Comparison of ENCODE assay signal across 27 cellular contexts in genomic region chr4:171746418-171746817, GRCh38.
DNase-seq lines count a peak whose midpoint lies in the region; TF ChIP-seq lines count a peak whose summit lies in the region.
"Had no signal": no experiment of that assay in that cellular context is flagged by ENCODE, and none has a peak within 500 bp of the region (broad histone marks: within the 10 kb centered on the region; RNA-seq: fewer than 3 reads in every experiment).

No MANE protein-coding gene starts in this region.

- H3K9ac ChIP-seq in neural cell (ENCODE audit: low read length) = no peak overlapping the region
- H3K9ac ChIP-seq: BLaER1; BLaER1 treated with 17β-estradiol and CSF1 and Interleukin-3, amounts not matched to agents 10 nM and 100 nM had no signal

- no peaks in the 10 kb centered on the region for H3K36me3 ChIP-seq in neural cell (ENCODE audit: insufficient read depth, low read length)
- H3K36me3 ChIP-seq: BE2C; BLaER1; BLaER1 treated with 17β-estradiol and CSF1 and Interleukin-3, amounts not matched to agents 10 nM and 100 nM had no signal

- peak overlapping the region; percentile 29 for H3K4me2 ChIP-seq in neural cell (ENCODE audit: low read length)
- H3K4me2 ChIP-seq: A549; BLaER1; BLaER1 treated with 17β-estradiol and CSF1 and Interleukin-3, amounts not matched to agents 10 nM and 100 nM had no signal

- peak; percentile 94 for TF ChIP-seq EP300 in neural cell (conservative IDR thresholded peaks at IDR 0.05; ENCODE audit: poor library complexity, severe bottlenecking)

- peak overlapping the region; percentile 36 for H3K4me3 ChIP-seq in neural cell (ENCODE audit: low read length)
- H3K4me3 ChIP-seq: A549; BLaER1; BLaER1 treated with 17β-estradiol and CSF1 and Interleukin-3, amounts not matched to agents 10 nM and 100 nM had no signal

- H3F3A ChIP-seq in neural cell (ENCODE audit: insufficient read depth, low read length, poor library complexity, severe bottlenecking) = peaks cover 3% of the 10 kb centered on the region

- no peaks in the 10 kb centered on the region for H3K27me3 ChIP-seq in neural cell (ENCODE audit: insufficient read depth, low read depth, low read length)
- H3K27me3 ChIP-seq: BE2C; BLaER1; BLaER1 treated with 17β-estradiol and CSF1 and Interleukin-3, amounts not matched to agents 10 nM and 100 nM had no signal

- no peaks in the 10 kb centered on the region for H4K20me1 ChIP-seq in neural cell (ENCODE audit: insufficient read depth)
- H4K20me1 ChIP-seq: BLaER1; BLaER1 treated with 17β-estradiol and CSF1 and Interleukin-3, amounts not matched to agents 10 nM and 100 nM had no signal

- no peak overlapping the region for H2AFZ ChIP-seq in neural cell (ENCODE audit: low read depth, low read length)

- no peaks in the 10 kb centered on the region for H3K9me3 ChIP-seq in neural cell (ENCODE audit: low read length)
- H3K9me3 ChIP-seq: A549; BE2C; BLaER1; BLaER1 treated with 17β-estradiol and CSF1 and Interleukin-3, amounts not matched to agents 10 nM and 100 nM; Caco-2 had no signal

- H3K79me2 ChIP-seq in neural cell (replicated peaks; ENCODE audit: insufficient read depth, low read length) = no peaks in the 10 kb centered on the region

- H3K27ac ChIP-seq in neural cell (ENCODE audit: low read length) = peak overlapping the region; percentile 64
- H3K27ac ChIP-seq: 22Rv1; A549; BLaER1; BLaER1 treated with 17β-estradiol and CSF1 and Interleukin-3, amounts not matched to agents 10 nM and 100 nM; C4-2B had no signal

- no peak for TF ChIP-seq CTCF in neural cell (IDR thresholded peaks at IDR 0.05; ENCODE audit: poor library complexity, severe bottlenecking)

- TF ChIP-seq RAD21 in neural cell (conservative IDR thresholded peaks at IDR 0.05) = no peak

- H3K9me2 ChIP-seq in neural cell (ENCODE audit: insufficient read depth, low read length) = no peaks in the 10 kb centered on the region

- no peak for DNase-seq in HT-29 (ENCODE audit: low spot score)
- DNase-seq: 8988T; ACHN; AML-193; BE2C; C1 segment of cervical spinal cord; Caco-2; Calu3; CD4-positive, alpha-beta memory T cell; CD4-positive, alpha-beta T cell; CD4-positive, CD25-positive, alpha-beta regulatory T cell; CD8-positive, alpha-beta memory T cell; CD8-positive, alpha-beta T cell; COR-L47; DMS 273 treated with DMSO at 0.1 percent for 48 hours; DMS153; DMS53; DMS79; DMS79 treated with DMSO at 0.1 percent for 48 hours; DND-41; EL had no signal

TF ChIP-seq in neural cell, 6 proteins besides CTCF, POLR2A, EP300 and RAD21:
- TF ChIP-seq POLR2AphosphoS5 (IDR thresholded peaks at IDR 0.05) (peak; percentile 89), MXI1 (conservative IDR thresholded peaks at IDR 0.05; ENCODE audit: poor library complexity, severe bottlenecking) (no peak), REST (IDR thresholded peaks at IDR 0.05; ENCODE audit: borderline replicate concordance) (peak; percentile 39), SMC3 (conservative IDR thresholded peaks at IDR 0.05; ENCODE audit: poor library complexity) (peak; percentile 39)
TF ChIP-seq in neural cell: peak in this region for 3.
